13 cellular contexts compared by ENCODE assay signal in the genomic region with DNA sequence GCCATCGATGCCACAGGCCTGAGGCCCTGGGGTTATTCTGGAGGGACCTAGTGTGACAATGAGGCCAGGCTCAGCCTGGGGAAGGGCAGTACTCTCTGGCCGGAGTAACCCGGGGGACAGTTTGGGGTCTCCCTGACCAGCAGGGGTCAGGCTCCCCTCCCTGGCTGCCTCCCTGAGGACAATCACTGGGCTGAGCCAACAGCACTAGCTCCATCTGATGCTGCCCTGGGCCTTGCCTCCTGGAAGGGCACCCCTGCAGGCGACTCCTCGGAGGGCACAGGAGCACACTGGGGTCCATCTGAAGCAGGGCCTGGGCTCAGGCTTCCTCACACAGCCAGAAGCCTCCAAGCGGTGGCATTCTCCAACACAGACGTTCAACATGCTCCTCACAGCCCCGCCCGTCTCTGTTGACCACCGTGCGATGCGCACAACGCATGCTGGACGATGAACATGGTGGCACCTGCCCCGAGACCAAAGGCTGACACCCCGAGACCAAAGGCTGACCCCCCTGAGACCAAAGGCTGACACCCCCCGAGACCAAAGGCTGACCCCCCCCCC.
DNase-seq lines count a peak whose midpoint lies in the region; ATAC-seq and TF ChIP-seq lines count a peak whose summit lies in the region.
"Had no signal": no experiment of that assay in that cellular context is flagged by ENCODE, and none has a peak within 500 bp of the region (broad histone marks: within the 10 kb centered on the region; RNA-seq: fewer than 3 reads in every experiment).

No MANE protein-coding gene starts in this region.

- H3K27me3 ChIP-seq in BE2C (no peaks in the 10 kb centered on the region), sigmoid colon (no peaks in the 10 kb centered on the region)

- DNase-seq in BE2C: no peak
- DNase-seq in left cardiac atrium: peak; percentile 22
- no peak for DNase-seq in sigmoid colon
- DNase-seq in superior temporal gyrus (ENCODE audit: extremely low spot score): no peak
- no peak for DNase-seq in COLO829 (ENCODE audit: low spot score)
- DNase-seq in NCI-H524 treated with DMSO at 0.1 percent for 48 hours (lab: John Stamatoyannopoulos, UW): no peak
- no peak for DNase-seq in NCI-H1092 treated with DMSO at 0.1 percent for 48 hours (lab: John Stamatoyannopoulos, UW)
- DNase-seq: activated CD4-positive, CD25-positive, alpha-beta regulatory T cell treated with anti-CD3 and anti-CD28 coated beads, Interleukin-2, amount 50 U/mL, for 72 hours; activated T-cell treated with anti-CD3 and anti-CD28 coated beads, Interleukin-2, amount 50 U/mL, for 4 hours; GDM1; NCI-H774; SIG-M5 had no signal

- TF ChIP-seq CTCF in BE2C (IDR thresholded peaks at IDR 0.05; ENCODE audit: low read depth, low read length) (peak; percentile 7; the same call in 1 of the 2 replicates), VCaP (conservative IDR thresholded peaks at IDR 0.05) (0 out of 2 replicates have a peak, but pooled peaks have one; percentile 8), sigmoid colon (IDR thresholded peaks at IDR 0.05) (no peak)

- no peaks in the 10 kb centered on the region for H3K4me1 ChIP-seq in BE2C
- H3K4me1 ChIP-seq in sigmoid colon: peaks cover 0 to 28% (median 22%) of the 10 kb centered on the region in 4 donors

- H3K27ac ChIP-seq in VCaP (no peak overlapping the region), sigmoid colon (peak overlapping the region; percentile 69 to 74 (median 71))

- no peak for TF ChIP-seq POLR2A in sigmoid colon (IDR thresholded peaks at IDR 0.05)

- H3K9me3 ChIP-seq in BE2C (no peaks in the 10 kb centered on the region), sigmoid colon (no peaks in the 10 kb centered on the region)

- 87 to 91% methylated on average over 17 of the region's 17 CpGs for WGBS in sigmoid colon, 2 donors

- no peak for TF ChIP-seq EP300 in sigmoid colon (IDR thresholded peaks at IDR 0.05)

- no peaks in the 10 kb centered on the region for H3K36me3 ChIP-seq in BE2C
- H3K36me3 ChIP-seq in sigmoid colon: no peaks in the 10 kb centered on the region

- ATAC-seq in left cardiac atrium: no peak
- ATAC-seq: activated T-cell treated with anti-CD3 and anti-CD28 coated beads, Interleukin-2, amount 50 U/mL, for 4 hours had no signal

- intact Hi-C loops in left cardiac atrium (cut with DNase I) (no loop called here), sigmoid colon (cut with DNase I) (no loop called here)

- H3K4me3 ChIP-seq in BE2C (ENCODE audit: low read depth, low read length): no peak overlapping the region
- H3K4me3 ChIP-seq in sigmoid colon: no peak overlapping the region

Comparison
In these comparisons a context has a peak if more than half of its experiments do, and no peak if none do; other contexts are left out.
1. CTCF ChIP-seq: peak in BE2C (single experiment) and VCaP (single experiment); none in sigmoid colon (0 of 4).